In the genomic region with DNA sequence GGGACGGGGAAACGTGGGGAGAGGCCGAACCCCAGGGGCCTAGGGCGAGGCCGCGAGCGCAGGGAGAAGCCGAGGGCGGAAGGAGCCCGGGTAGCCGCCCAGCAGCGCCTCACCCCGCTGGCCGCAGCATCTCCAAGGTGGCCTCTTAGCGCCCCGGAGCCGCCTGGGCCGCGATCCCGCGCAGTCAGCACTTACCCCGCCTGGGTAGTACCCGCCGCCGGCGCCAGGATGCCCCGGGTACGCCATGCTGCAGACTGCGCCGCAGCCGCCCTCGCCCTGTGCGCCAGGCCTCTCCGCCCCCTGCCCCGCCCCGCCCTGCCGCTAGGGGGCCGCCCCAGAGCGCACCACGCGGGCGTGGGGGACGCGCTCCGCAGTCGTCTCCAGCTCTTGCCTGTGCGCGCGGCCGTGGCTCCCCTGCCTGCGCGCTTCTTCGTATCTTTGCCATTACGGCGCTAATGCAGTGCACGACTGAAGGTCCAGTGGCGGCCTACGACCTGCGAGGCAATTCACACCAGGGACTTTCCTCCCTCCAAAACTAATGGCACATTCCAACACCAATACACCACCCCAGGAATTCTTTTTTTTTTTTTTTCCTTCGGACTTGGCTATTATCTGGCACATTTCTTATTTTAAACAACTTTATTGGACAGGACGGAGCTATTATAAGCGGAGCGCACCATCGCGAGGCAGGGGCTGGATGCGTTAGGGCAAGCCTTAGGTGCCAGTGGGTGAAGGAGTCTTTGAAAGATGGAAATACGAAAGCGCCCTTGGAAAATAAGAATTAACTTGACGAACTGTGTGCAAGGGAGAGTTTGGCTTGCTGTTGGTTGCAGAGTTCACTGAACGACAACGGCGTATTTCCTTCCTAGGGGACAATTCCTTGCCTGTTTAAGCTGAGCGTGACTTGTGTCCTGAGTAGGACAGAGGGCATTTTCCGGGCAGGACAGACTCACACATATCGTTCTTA, we compare ENCODE assay signal across 8 cellular contexts. TPM values are rescaled to one million over a fixed set of nuclear protein-coding genes. Genes with fewer than 3 reads are reported as not detected.
DNase-seq lines count a peak whose midpoint lies in the region; ATAC-seq lines count a peak whose summit lies in the region.

Gene SRI, minus strand, starts transcription at position 258 of the 967 bp plus-strand sequence. Its CDS starts 12 bp downstream, at position 246.

- peak within 1 kb of the TSS; percentile 97 for H3K4me3 ChIP-seq in right cardiac atrium (ENCODE audit: low read length)
- H3K4me3 ChIP-seq in aorta (ENCODE audit: low read length in 2 of 2): peak within 1 kb of the TSS; percentile 67 to 85

- H3K9me3 ChIP-seq in right cardiac atrium (ENCODE audit: control insufficient read depth, low read length) (no peaks in the 10 kb centered on the region), aorta (ENCODE audit: control insufficient read depth, low read length) (no peaks in the 10 kb centered on the region)

- WGBS in right cardiac atrium: under 1% methylated on average over 75 of the region's 75 CpGs
- 0% methylated on average over 58 to 75 of the region's 75 CpGs for WGBS in aorta, 2 donors

- H3K27me3 ChIP-seq in right cardiac atrium (ENCODE audit: control insufficient read depth, insufficient read depth) (no peaks in the 10 kb centered on the region), aorta (ENCODE audit: control insufficient read depth in 1 of 2, insufficient read depth in 2 of 2, low read length in 1 of 2) (no peaks in the 10 kb centered on the region)

- H3K27ac ChIP-seq in angular gyrus (ENCODE audit: low read depth, low read length) (peak within 1 kb of the TSS; percentile 93), right cardiac atrium (ENCODE audit: low read length) (peak within 1 kb of the TSS; percentile 96), aorta (ENCODE audit: low read depth in 1 of 2, low read length in 2 of 2) (peak within 1 kb of the TSS; percentile 33 to 78)

- peak; percentile 75 for ATAC-seq in GM18498 (IDR thresholded peaks at IDR 0.05; ENCODE audit: unreplicated experiment)
- ATAC-seq in HG02852 (IDR thresholded peaks at IDR 0.05; ENCODE audit: unreplicated experiment): peak; percentile 72
- peak; percentile 99 to 100 for ATAC-seq in right cardiac atrium
- peak; percentile 100 for ATAC-seq in aorta (ENCODE audit: low FRiP score)

- DNase-seq in NCI-H146 (lab: John Stamatoyannopoulos, UW) (peak; percentile 88), T-helper 2 cell (peak; percentile 84 to 94 (median 87)), right cardiac atrium (peak; percentile 87 to 96 (median 95)), renal cortical epithelial cell (ENCODE audit: low read depth) (peak; percentile 72), aorta (peak; percentile 92 to 96)

- peaks cover 0 to 2% of the 10 kb centered on the region in 2 donors for H3K36me3 ChIP-seq in aorta (ENCODE audit: control insufficient read depth in 1 of 2, insufficient read depth in 2 of 2, low read length in 1 of 2)

- H3K4me1 ChIP-seq in right cardiac atrium (ENCODE audit: control insufficient read depth, insufficient read depth, low read length): peaks cover 2% of the 10 kb centered on the region
- peaks cover 0 to 2% of the 10 kb centered on the region in 2 donors for H3K4me1 ChIP-seq in aorta (ENCODE audit: control insufficient read depth in 1 of 2, insufficient read depth in 2 of 2, low read length in 2 of 2)

- intact Hi-C loops in right cardiac atrium (cut with DNase I): no loop called here
- intact Hi-C loops in aorta (cut with DNase I): no loop called here

RNA-seq across cellular contexts. Expression of gene SRI, which starts in this region (rescaled TPM):
- total RNA-seq in right cardiac atrium (100 to 1,000 TPM in 1 of 4 donors, 10 to 100 TPM in 3; 76.0 to 103 (median 90.3) TPM), renal cortical epithelial cell (152 and 161 TPM in 2 replicates), aorta (100 to 1,000 TPM; 104 to 109 TPM)
- polyA plus RNA-seq in right cardiac atrium (62.1 TPM), aorta (100 to 1,000 TPM in 1 of 2 donors, 10 to 100 TPM in 1; 97.7 to 186 TPM)

Comparison
In these comparisons a context has a peak if more than half of its experiments do, and no peak if none do; other contexts are left out.
1. Peak in every context shown above with its lines: DNase-seq, ATAC-seq, H3K4me3 ChIP-seq and H3K27ac ChIP-seq.